In the genomic region with DNA sequence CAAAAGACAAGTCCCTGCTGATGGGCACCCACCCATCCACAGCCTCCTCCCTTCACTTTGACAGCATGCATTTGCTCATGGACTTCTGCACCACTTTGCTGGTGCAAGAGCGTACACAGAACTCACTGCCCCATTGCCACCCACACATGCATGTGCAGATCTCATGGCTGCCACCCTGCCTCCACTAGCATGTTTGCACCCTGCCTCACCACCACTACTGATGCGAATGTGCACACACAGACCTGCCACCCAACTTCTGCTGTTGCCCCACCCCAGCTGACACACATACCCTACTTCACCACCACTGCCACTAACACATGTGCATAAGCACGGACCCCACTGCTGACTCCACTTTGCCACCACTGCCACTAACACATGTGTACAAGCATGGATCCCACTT, we compare ENCODE assay signal across 18 cellular contexts.
DNase-seq lines count a peak whose midpoint lies in the region; FAIRE-seq and TF ChIP-seq lines count a peak whose summit lies in the region.
"Had no signal": no experiment of that assay in that cellular context is flagged by ENCODE, and none has a peak within 500 bp of the region (broad histone marks: within the 10 kb centered on the region; RNA-seq: fewer than 3 reads in every experiment).

No MANE protein-coding gene starts in this region.

- H3K4me1 ChIP-seq in H9 (ENCODE audit: insufficient read depth, low read length) (no peaks in the 10 kb centered on the region), H1 (replicated peaks in 1 of 4; ENCODE audit: control insufficient read depth in 3 of 4, insufficient read depth in 4 of 4, low read length in 3 of 4) (peaks cover 0 to 2% (median 1%) of the 10 kb centered on the region in 4 experiments; a peak in 1 of 7 replicates), neural progenitor cell (no peaks in the 10 kb centered on the region)
- H3K4me1 ChIP-seq: BLaER1 treated with 17β-estradiol and CSF1 and Interleukin-3, amounts not matched to agents 10 nM and 100 nM had no signal

- H2AFZ ChIP-seq in H9 (ENCODE audit: low read length) (no peak overlapping the region), H1 (ENCODE audit: low read length) (no peak overlapping the region), neural progenitor cell (replicated peaks) (no peak overlapping the region)
- H2AFZ ChIP-seq: GM23248 had no signal

- H3K27ac ChIP-seq in H9 (ENCODE audit: insufficient read length, low read depth, low read length): no peak overlapping the region
- no peak overlapping the region for H3K27ac ChIP-seq in H1 (ENCODE audit: low read depth, low read length)
- no peak overlapping the region for H3K27ac ChIP-seq in neural progenitor cell
- H3K27ac ChIP-seq: BLaER1 treated with 17β-estradiol and CSF1 and Interleukin-3, amounts not matched to agents 10 nM and 100 nM; GM23248 had no signal

- H2BK5ac ChIP-seq in H9 (ENCODE audit: insufficient read length, low read length) (no peak overlapping the region), H1 (ENCODE audit: low read depth, low read length) (0 out of 2 replicates have a peak overlapping the region, but pooled peaks have one; percentile 35)

- no peak for TF ChIP-seq POLR2A in H1 (IDR thresholded peaks at IDR 0.05; ENCODE audit: control extremely low read depth in 1 of 2, low read depth in 2 of 2, low read length in 2 of 2)

- H3K27ac Mint-ChIP-seq in H9 (no peak overlapping the region; a peak in 1 of 7 replicates), neural progenitor cell (peak overlapping the region; percentile 57), type B pancreatic cell (no peak overlapping the region)
- H3K27ac Mint-ChIP-seq: B cell; CD8-positive, alpha-beta T cell had no signal

- H3K4ac ChIP-seq in H9 (ENCODE audit: low read depth, low read length): no peak overlapping the region
- H3K4ac ChIP-seq in H1 (replicated peaks; ENCODE audit: insufficient read length, low read depth, low read length): no peak overlapping the region

- H3K9ac ChIP-seq in H9 (ENCODE audit: extremely low read depth, insufficient read length, low read length): no peak overlapping the region
- no peak overlapping the region for H3K9ac ChIP-seq in H1 (replicated peaks in 1 of 4; ENCODE audit: extremely low read depth in 1 of 4, low read depth in 3 of 4, low read length in 3 of 4)
- H3K9ac ChIP-seq in neural progenitor cell: no peak overlapping the region
- H3K9ac ChIP-seq: BLaER1 treated with 17β-estradiol and CSF1 and Interleukin-3, amounts not matched to agents 10 nM and 100 nM; GM23248 had no signal

- H2BK12ac ChIP-seq in H9 (ENCODE audit: insufficient read length, low read depth, low read length) (no peak overlapping the region), H1 (ENCODE audit: low read depth, low read length) (no peak overlapping the region)

- H3K36me3 ChIP-seq in H1 (ENCODE audit: control insufficient read depth in 2 of 4, insufficient read depth in 4 of 4, low read length in 3 of 4) (no peaks in the 10 kb centered on the region), neural progenitor cell (no peaks in the 10 kb centered on the region)
- H3K36me3 ChIP-seq: BLaER1 treated with 17β-estradiol and CSF1 and Interleukin-3, amounts not matched to agents 10 nM and 100 nM had no signal

- H3K79me1 ChIP-seq in H9 (ENCODE audit: insufficient read depth, low read depth, low read length, poor library complexity, severe bottlenecking) (no peaks in the 10 kb centered on the region), H1 (ENCODE audit: low read depth, low read length) (no peaks in the 10 kb centered on the region)

- CTCF ChIA-PET in H1 (lab: Charles Lee; ENCODE audit: partially characterized antibody): no interaction called here

- no peak for TF ChIP-seq EP300 in H1 (IDR thresholded peaks at IDR 0.05; ENCODE audit: borderline replicate concordance in 1 of 2, low read depth in 2 of 2, low read length in 2 of 2)

- H3K23ac ChIP-seq in H9 (ENCODE audit: insufficient read length, low read depth, low read length): no peak overlapping the region
- H3K23ac ChIP-seq in H1 (ENCODE audit: insufficient read length): no peak overlapping the region

- H3F3A ChIP-seq in neural progenitor cell (ENCODE audit: low read depth): no peaks in the 10 kb centered on the region

- H3K4me3 Mint-ChIP-seq in H9 (no peak overlapping the region; a peak in 1 of 5 replicates), neural progenitor cell (no peak overlapping the region), type B pancreatic cell (no peak overlapping the region)
- H3K4me3 Mint-ChIP-seq: B cell; CD8-positive, alpha-beta T cell had no signal

- H2AK5ac ChIP-seq in H9 (ENCODE audit: insufficient read length, low read length) (no peak overlapping the region), H1 (ENCODE audit: low read depth, low read length) (no peak overlapping the region)

- H3K27me3 ChIP-seq in H9 (ENCODE audit: insufficient read depth, low read length): no peaks in the 10 kb centered on the region
- no peaks in the 10 kb centered on the region for H3K27me3 ChIP-seq in H1 (replicated peaks in 1 of 4; ENCODE audit: control insufficient read depth in 3 of 4, extremely low read depth in 1 of 4, insufficient read depth in 3 of 4, low read length in 3 of 4)
- no peaks in the 10 kb centered on the region for H3K27me3 ChIP-seq in neural progenitor cell
- H3K27me3 ChIP-seq: BLaER1 treated with 17β-estradiol and CSF1 and Interleukin-3, amounts not matched to agents 10 nM and 100 nM had no signal

- no peak overlapping the region for H3K14ac ChIP-seq in H9 (ENCODE audit: insufficient read depth, low read length)
- no peak overlapping the region for H3K14ac ChIP-seq in H1 (ENCODE audit: insufficient read length)

- no peak for TF ChIP-seq CTCF in H9 (conservative IDR thresholded peaks at IDR 0.05)
- no peak for TF ChIP-seq CTCF in H1 (IDR thresholded peaks at IDR 0.05; ENCODE audit: control extremely low read depth in 1 of 3, insufficient read depth in 1 of 3, low read depth in 1 of 3, low read length in 3 of 3)
- no peak for TF ChIP-seq CTCF in neural progenitor cell (IDR thresholded peaks at IDR 0.05)
- no peak for TF ChIP-seq CTCF in type B pancreatic cell (conservative IDR thresholded peaks at IDR 0.05)

- H3K36me3 Mint-ChIP-seq in H9 (ENCODE audit: insufficient read depth in 1 of 3, low read depth in 3 of 3): peaks cover 0 to 6% (median 5%) of the 10 kb centered on the region in 3 experiments; a peak in 3 of 7 replicates
- no peaks in the 10 kb centered on the region for H3K36me3 Mint-ChIP-seq in neural progenitor cell
- H3K36me3 Mint-ChIP-seq in type B pancreatic cell: peaks cover 5% of the 10 kb centered on the region
- H3K36me3 Mint-ChIP-seq: CD8-positive, alpha-beta T cell had no signal

- POLR2A ChIA-PET in H1 (lab: Charles Lee; ENCODE audit: partially characterized antibody): no interaction called here

- FAIRE-seq in H1 (lab: Jason Lieb, UNC): no peak
- FAIRE-seq: GM12878, GM19239 had no signal

- H2BK120ac ChIP-seq in H9 (ENCODE audit: low read depth, low read length, poor library complexity, severe bottlenecking): no peak overlapping the region
- H2BK120ac ChIP-seq in H1 (replicated peaks; ENCODE audit: low read depth, low read length): peak overlapping the region; percentile 28

- H3K27me3 Mint-ChIP-seq in H9 (ENCODE audit: low read depth) (no peaks in the 10 kb centered on the region; the same call in 1 of the 2 replicates), neural progenitor cell (ENCODE audit: insufficient read depth, low read depth) (peaks cover 5% of the 10 kb centered on the region), type B pancreatic cell (no peaks in the 10 kb centered on the region)
- H3K27me3 Mint-ChIP-seq: B cell had no signal

- no peak overlapping the region for H3T11ph ChIP-seq in H9 (ENCODE audit: low read length)

- H4K20me1 ChIP-seq in H9 (ENCODE audit: control insufficient read depth, insufficient read depth, insufficient read length): no peaks in the 10 kb centered on the region
- no peaks in the 10 kb centered on the region for H4K20me1 ChIP-seq in H1 (replicated peaks in 1 of 2; ENCODE audit: control insufficient read depth in 1 of 2, insufficient read depth in 2 of 2, low read length in 2 of 2)
- H4K20me1 ChIP-seq in neural progenitor cell (ENCODE audit: low read depth): no peaks in the 10 kb centered on the region
- H4K20me1 ChIP-seq: BLaER1 treated with 17β-estradiol and CSF1 and Interleukin-3, amounts not matched to agents 10 nM and 100 nM had no signal

- H3K79me2 ChIP-seq in H9 (ENCODE audit: insufficient read depth, low read length): no peaks in the 10 kb centered on the region
- no peaks in the 10 kb centered on the region for H3K79me2 ChIP-seq in H1 (ENCODE audit: control insufficient read depth in 1 of 2, insufficient read depth in 2 of 2, low read length in 2 of 2)
- H3K79me2 ChIP-seq in neural progenitor cell (ENCODE audit: low read depth): no peaks in the 10 kb centered on the region

- H3K18ac ChIP-seq in H9 (ENCODE audit: insufficient read length, low read depth, low read length): peak overlapping the region; percentile 50
- H3K18ac ChIP-seq in H1 (ENCODE audit: extremely low read depth, low read length): no peak overlapping the region; the same call in 1 of the 2 replicates

- H3K9me3 ChIP-seq in H9 (ENCODE audit: control insufficient read depth, low read depth, low read length): no peaks in the 10 kb centered on the region
- H3K9me3 ChIP-seq in H1 (ENCODE audit: insufficient read depth in 2 of 2, low read depth in 1 of 2, low read length in 1 of 2): no peaks in the 10 kb centered on the region
- H3K9me3 ChIP-seq in neural progenitor cell (ENCODE audit: low read depth): no peaks in the 10 kb centered on the region
- H3K9me3 ChIP-seq: BLaER1 treated with 17β-estradiol and CSF1 and Interleukin-3, amounts not matched to agents 10 nM and 100 nM had no signal

- no peak for TF ChIP-seq RAD21 in H1 (IDR thresholded peaks at IDR 0.05 in 1 of 2, conservative IDR thresholded peaks at IDR 0.05 in 1 of 2; ENCODE audit: low read depth in 2 of 2, low read length in 2 of 2)

- H3K56ac ChIP-seq in H9 (ENCODE audit: insufficient read length, low read depth, low read length): no peak overlapping the region
- no peak overlapping the region for H3K56ac ChIP-seq in H1 (replicated peaks; ENCODE audit: insufficient read length, low read depth, low read length)

- H3K4me1 Mint-ChIP-seq in H9 (peaks cover 13 to 14% of the 10 kb centered on the region in 2 experiments), neural progenitor cell (no peaks in the 10 kb centered on the region), type B pancreatic cell (ENCODE audit: unreplicated experiment) (no peaks in the 10 kb centered on the region)
- H3K4me1 Mint-ChIP-seq: B cell had no signal

- H4K8ac ChIP-seq in H9 (replicated peaks; ENCODE audit: insufficient read length, low read depth, low read length) (no peak overlapping the region), H1 (ENCODE audit: extremely low read depth, insufficient read depth, low read length) (no peak overlapping the region)

- H2BK15ac ChIP-seq in H9 (ENCODE audit: low read depth, low read length) (no peak overlapping the region), H1 (ENCODE audit: low read length) (peak overlapping the region; percentile 46; the same call in 1 of the 2 replicates)

- H3K23me2 ChIP-seq in H9 (ENCODE audit: insufficient read length, low read depth, low read length, poor library complexity, severe bottlenecking) (no peaks in the 10 kb centered on the region), H1 (ENCODE audit: low read depth, low read length) (0 out of 2 replicates have a peak, but pooled peaks cover 1% of the 10 kb centered on the region)

- H2BK20ac ChIP-seq in H9 (ENCODE audit: low read depth, low read length, poor library complexity, severe bottlenecking) (no peak overlapping the region), H1 (ENCODE audit: low read length) (no peak overlapping the region)

- H3K4me2 ChIP-seq in H9 (ENCODE audit: insufficient read depth, insufficient read length, low read length): no peak overlapping the region
- H3K4me2 ChIP-seq in H1 (ENCODE audit: insufficient read depth in 1 of 2, low read depth in 2 of 2, low read length in 2 of 2): no peak overlapping the region
- H3K4me2 ChIP-seq in neural progenitor cell: no peak overlapping the region
- H3K4me2 ChIP-seq: BLaER1 treated with 17β-estradiol and CSF1 and Interleukin-3, amounts not matched to agents 10 nM and 100 nM had no signal

- H4K5ac ChIP-seq in H9 (ENCODE audit: insufficient read length, low read depth, low read length) (peak overlapping the region; percentile 21), H1 (ENCODE audit: insufficient read length, low read depth, low read length) (no peak overlapping the region)

- H3K9me3 Mint-ChIP-seq in H9 (peaks cover 0 to 5% of the 10 kb centered on the region in 2 experiments; a peak in 3 of 5 replicates), neural progenitor cell (peaks cover 4% of the 10 kb centered on the region), type B pancreatic cell (peaks cover 6% of the 10 kb centered on the region)

- WGBS in H9 (ENCODE audit: extremely low coverage, insufficient read length, low lambda C conversion rate): no CpG with 5 or more reads among the region's 3 CpGs
- 89% methylated on average over 3 of the region's 3 CpGs; no CpG with 5 or more reads in 1 of the 2 experiments for WGBS in H1 (ENCODE audit: extremely low coverage in 1 of 2, insufficient coverage in 1 of 2, insufficient read length in 1 of 2, insufficient replicate concordance in 2 of 2, low coverage in 1 of 2, low lambda C conversion rate in 2 of 2, missing lambda C conversion rate in 1 of 2), 2 experiments

- H4K91ac ChIP-seq in H9 (ENCODE audit: insufficient read length, low read depth, low read length) (no peak overlapping the region), H1 (replicated peaks; ENCODE audit: insufficient read length, low read length) (no peak overlapping the region)

- H3K4me3 ChIP-seq in H1 (ENCODE audit: extremely low read depth in 1 of 4, insufficient read depth in 2 of 4, low read depth in 3 of 4, low read length in 4 of 4): no peak overlapping the region
- no peak overlapping the region for H3K4me3 ChIP-seq in neural progenitor cell
- H3K4me3 ChIP-seq: BLaER1 treated with 17β-estradiol and CSF1 and Interleukin-3, amounts not matched to agents 10 nM and 100 nM; GM12878; GM23248 had no signal

- no peak for DNase-seq in H9
- DNase-seq in H1 (ENCODE audit: low read depth in 1 of 2, low spot score in 2 of 2): no peak
- no peak for DNase-seq in neural progenitor cell (ENCODE audit: low spot score)
- peak; percentile 53 for DNase-seq in type B pancreatic cell (ENCODE audit: extremely low spot score, unreplicated experiment)
- DNase-seq in kidney glomerular epithelial cell (lab: John Stamatoyannopoulos, UW): no peak
- DNase-seq in NCI-H526 treated with DMSO at 0.1 percent for 48 hours (lab: John Stamatoyannopoulos, UW): no peak
- no peak for DNase-seq in HUDEP-2 (lab: John Stamatoyannopoulos, UW; ENCODE audit: unreplicated experiment in 76 of 76)
- DNase-seq: DMS 273 treated with DMSO at 0.1 percent for 48 hours, DMS53, DND-41, EL, GM23248, H7 had no signal
